Comparison of ENCODE assay signal across 8 cellular contexts in the genomic region with DNA sequence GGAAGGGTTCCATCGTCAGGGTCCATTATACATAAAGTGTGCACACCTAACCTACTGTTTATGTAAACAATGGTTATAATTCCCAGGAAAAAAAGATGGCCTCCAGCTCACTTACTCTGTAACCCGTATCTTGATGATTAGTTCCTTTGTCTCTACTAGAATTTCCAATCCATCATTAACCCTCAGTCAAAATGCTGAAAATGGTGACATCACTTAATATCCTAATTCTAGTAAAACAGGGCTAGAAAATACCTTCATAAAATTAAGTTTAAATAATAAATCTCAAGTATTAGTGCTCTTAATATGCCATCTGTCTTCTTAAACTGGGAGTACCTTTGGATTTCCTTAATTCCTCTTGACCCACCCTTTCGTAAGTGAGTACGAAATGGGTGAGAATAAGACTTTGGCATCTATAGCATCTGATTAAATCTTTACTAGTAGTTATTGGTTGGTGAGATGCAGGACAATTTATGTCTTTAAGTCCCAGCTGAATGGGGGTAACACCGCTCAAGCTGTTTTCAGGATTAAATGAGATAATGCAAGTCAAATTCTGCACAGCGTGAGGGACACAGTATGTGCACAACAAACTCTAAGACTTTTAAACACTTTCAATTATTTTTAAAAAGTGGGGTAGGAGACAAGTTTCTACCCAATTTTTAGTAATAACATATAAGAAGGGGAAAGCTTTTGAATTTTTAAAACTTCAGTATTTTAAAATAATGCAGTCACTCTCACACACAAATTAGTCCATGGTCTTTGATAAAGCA. TPM values are rescaled to one million over a fixed set of nuclear protein-coding genes. Genes with fewer than 3 reads are reported as not detected.
DNase-seq lines count a peak whose midpoint lies in the region; ATAC-seq and TF ChIP-seq lines count a peak whose summit lies in the region.

No MANE protein-coding gene starts in this region.

- H3K27me3 ChIP-seq in GM23248 (replicated peaks; ENCODE audit: insufficient read depth), result no peaks in the 10 kb centered on the region

- peak overlapping the region; percentile 91 for H3K27ac ChIP-seq in GM23248

- peaks cover 18% of the 10 kb centered on the region; the same call in 1 of the 2 replicates for H3F3A ChIP-seq in GM23248 (ENCODE audit: insufficient read depth)

- no peaks in the 10 kb centered on the region for H3K9me3 ChIP-seq in GM23248 (ENCODE audit: low read depth)

- H3K36me3 ChIP-seq in GM23248 (ENCODE audit: low read depth), result no peaks in the 10 kb centered on the region

- peak overlapping the region; percentile 85 to 87 for H3K27ac Mint-ChIP-seq in T-cell

- H3K4me2 ChIP-seq in GM23248 (ENCODE audit: unreplicated experiment), result peak overlapping the region; percentile 92

- H3K9ac ChIP-seq in GM23248, result peak overlapping the region; percentile 95

- H3K4me3 ChIP-seq in GM23248 (peak overlapping the region; percentile 97), fibroblast of mammary gland (ENCODE audit: control insufficient read depth, low read depth, low read length) (peak overlapping the region; percentile 93), retinal pigment epithelial cell (ENCODE audit: low read length) (peak overlapping the region; percentile 95)

- H3K9me2 ChIP-seq in GM23248 (ENCODE audit: insufficient read depth), result no peaks in the 10 kb centered on the region

- ATAC-seq in T-cell (replicated peaks in 1 of 4) (no peak), GM21737 (IDR thresholded peaks at IDR 0.05; ENCODE audit: unreplicated experiment) (no peak), HG02970 (IDR thresholded peaks at IDR 0.05; ENCODE audit: low FRiP score, unreplicated experiment) (no peak)

- H3K27me3 Mint-ChIP-seq in T-cell, result no peaks in the 10 kb centered on the region

- peaks cover 6% of the 10 kb centered on the region for H3K4me1 ChIP-seq in GM23248 (ENCODE audit: insufficient read depth)

- no peaks in the 10 kb centered on the region for H3K9me3 Mint-ChIP-seq in T-cell

- peak overlapping the region; percentile 93 to 97 (median 95) for H3K4me3 Mint-ChIP-seq in T-cell

- H2AFZ ChIP-seq in GM23248, result peak overlapping the region; percentile 99

- H4K20me1 ChIP-seq in GM23248 (ENCODE audit: insufficient read depth), result no peaks in the 10 kb centered on the region

- peaks cover 25 to 35% (median 32%) of the 10 kb centered on the region in 3 donors for H3K4me1 Mint-ChIP-seq in T-cell

- TF ChIP-seq CTCF in fibroblast of mammary gland (conservative IDR thresholded peaks at IDR 0.05; ENCODE audit: control insufficient read depth, insufficient read depth, low read depth, low read length), result no peak
- no peak for TF ChIP-seq CTCF in retinal pigment epithelial cell (conservative IDR thresholded peaks at IDR 0.05; ENCODE audit: low read depth, low read length)

- POLR2A ChIA-PET in T-cell (lab: Charles Lee), result no interaction called here

- DNase-seq in GM23248 (peak; percentile 6), T-cell (no peak), fibroblast of mammary gland (ENCODE audit: low read depth) (no peak), retinal pigment epithelial cell (ENCODE audit: low read depth) (no peak), cortex of kidney (lab: John Stamatoyannopoulos, UW) (no peak), NCI-H1092 treated with DMSO at 0.1 percent for 48 hours (lab: John Stamatoyannopoulos, UW) (no peak)

- WGBS in GM23248 (ENCODE audit: low coverage in 1 of 2, low lambda C conversion rate in 2 of 2, missing lambda C conversion rate in 2 of 2), 2 experiments, result 87 to 90% methylated on average over 6 of the region's 6 CpGs

- H3K36me3 Mint-ChIP-seq in T-cell, result peaks cover 3% of the 10 kb centered on the region

- peaks cover 49% of the 10 kb centered on the region for H3K79me2 ChIP-seq in GM23248 (ENCODE audit: insufficient read depth)

- CTCF ChIA-PET in T-cell (lab: Charles Lee), result no interaction called here

- in situ Hi-C loops in GM23248 (cut with MboI), result no loop called here

RNA-seq across cellular contexts. Expression of gene HMGN3, which starts 1.6 kb away (rescaled TPM):
- 17.6 and 30.0 TPM in 2 replicates for total RNA-seq in GM23248 (2014; rRNA removed; shearing (Covaris generic))
- 84.4 and 86.5 TPM in 2 replicates for polyA plus RNA-seq in GM23248 (2016; fragmentation: Nextera tagmentation; extraction: Ambion mirVana)
- 10 to 100 TPM; 27.1 to 39.9 (median 35.8) TPM for total RNA-seq in T-cell
